ENCODE assay signal across 2 cellular contexts in the genomic region with DNA sequence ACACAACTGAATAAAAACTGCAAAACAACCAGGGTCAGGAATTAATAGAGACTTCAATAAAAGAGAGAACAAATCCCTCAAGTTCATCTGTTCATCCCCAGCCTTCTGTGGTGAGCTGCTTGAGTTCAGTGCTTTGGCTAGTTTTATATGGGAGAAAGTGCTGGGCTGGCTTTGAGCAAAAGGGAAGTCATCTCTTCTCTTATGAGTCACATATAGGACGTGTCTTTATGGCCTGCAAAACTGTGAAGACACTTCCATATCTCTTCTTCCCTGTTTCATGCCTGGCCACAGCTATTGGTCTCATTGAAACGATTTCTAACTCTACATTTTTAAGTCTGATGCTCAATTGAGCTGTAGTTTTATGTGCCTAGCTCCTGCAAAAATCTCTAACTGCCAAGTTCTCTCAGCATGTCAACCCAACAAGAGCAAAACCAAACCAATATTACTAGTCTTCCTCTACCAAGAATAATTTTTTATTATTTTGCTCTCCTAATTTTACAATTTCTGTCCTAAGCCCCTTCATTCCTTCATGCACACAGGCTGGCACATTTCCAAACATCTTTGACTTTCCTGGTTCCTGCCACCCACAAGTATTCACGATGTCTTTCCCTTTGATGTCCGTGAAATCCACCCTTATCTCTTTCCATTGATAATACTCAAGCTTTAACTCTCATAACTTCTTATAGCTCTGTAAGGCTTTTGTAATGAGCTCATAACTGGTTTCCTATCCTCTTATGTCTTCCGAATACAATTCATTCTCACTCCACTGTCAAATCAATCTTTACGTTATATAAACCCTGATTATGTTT.
A peak's percentile ranks its signal among the peaks of the same experiment; 100 is the strongest.
TF ChIP-seq lines count a peak whose summit lies in the region.

No MANE protein-coding gene starts in this region.

TF ChIP-seq in HEK293, 187 proteins besides CTCF, POLR2A, EP300 and RAD21:
- TF ChIP-seq ZNF677 (tag by site-specific recombination; IDR thresholded peaks at IDR 0.05): no peak
- TF ChIP-seq ZNF843 (tag by site-specific recombination; IDR thresholded peaks at IDR 0.05): 0 out of 2 replicates have a peak, but pooled peaks have one; percentile 37
- TF ChIP-seq SP7 (tag by site-specific recombination; IDR thresholded peaks at IDR 0.05): no peak
- TF ChIP-seq ZBTB17 (tag by site-specific recombination; IDR thresholded peaks at IDR 0.05): no peak
- peak; percentile 43; the same call in 1 of the 2 replicates for TF ChIP-seq ZXDB (tag by site-specific recombination; IDR thresholded peaks at IDR 0.05)
- no peak for TF ChIP-seq KLF1 (tag by site-specific recombination; IDR thresholded peaks at IDR 0.05)
- TF ChIP-seq ZNF37A (tag by site-specific recombination; IDR thresholded peaks at IDR 0.05): no peak
- TF ChIP-seq ZNF169 (tag by site-specific recombination; IDR thresholded peaks at IDR 0.05): no peak
- TF ChIP-seq ZNF391 (tag by site-specific recombination; IDR thresholded peaks at IDR 0.05; ENCODE audit: borderline replicate concordance, low read depth): no peak
- no peak for TF ChIP-seq ZNF596 (tag by site-specific recombination; IDR thresholded peaks at IDR 0.05)
- TF ChIP-seq, protein P1, sequence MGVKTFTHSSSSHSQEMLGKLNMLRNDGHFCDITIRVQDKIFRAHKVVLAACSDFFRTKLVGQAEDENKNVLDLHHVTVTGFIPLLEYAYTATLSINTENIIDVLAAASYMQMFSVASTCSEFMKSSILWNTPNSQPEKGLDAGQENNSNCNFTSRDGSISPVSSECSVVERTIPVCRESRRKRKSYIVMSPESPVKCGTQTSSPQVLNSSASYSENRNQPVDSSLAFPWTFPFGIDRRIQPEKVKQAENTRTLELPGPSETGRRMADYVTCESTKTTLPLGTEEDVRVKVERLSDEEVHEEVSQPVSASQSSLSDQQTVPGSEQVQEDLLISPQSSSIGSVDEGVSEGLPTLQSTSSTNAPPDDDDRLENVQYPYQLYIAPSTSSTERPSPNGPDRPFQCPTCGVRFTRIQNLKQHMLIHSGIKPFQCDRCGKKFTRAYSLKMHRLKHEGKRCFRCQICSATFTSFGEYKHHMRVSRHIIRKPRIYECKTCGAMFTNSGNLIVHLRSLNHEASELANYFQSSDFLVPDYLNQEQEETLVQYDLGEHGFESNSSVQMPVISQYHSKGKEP (tag by site-specific recombination; IDR thresholded peaks at IDR 0.05): no peak
- TF ChIP-seq TCF7L2 (IDR thresholded peaks at IDR 0.05; ENCODE audit: borderline replicate concordance, low read depth, low read length): peak; percentile 37; the same call in 1 of the 2 replicates
- TF ChIP-seq, protein P2, sequence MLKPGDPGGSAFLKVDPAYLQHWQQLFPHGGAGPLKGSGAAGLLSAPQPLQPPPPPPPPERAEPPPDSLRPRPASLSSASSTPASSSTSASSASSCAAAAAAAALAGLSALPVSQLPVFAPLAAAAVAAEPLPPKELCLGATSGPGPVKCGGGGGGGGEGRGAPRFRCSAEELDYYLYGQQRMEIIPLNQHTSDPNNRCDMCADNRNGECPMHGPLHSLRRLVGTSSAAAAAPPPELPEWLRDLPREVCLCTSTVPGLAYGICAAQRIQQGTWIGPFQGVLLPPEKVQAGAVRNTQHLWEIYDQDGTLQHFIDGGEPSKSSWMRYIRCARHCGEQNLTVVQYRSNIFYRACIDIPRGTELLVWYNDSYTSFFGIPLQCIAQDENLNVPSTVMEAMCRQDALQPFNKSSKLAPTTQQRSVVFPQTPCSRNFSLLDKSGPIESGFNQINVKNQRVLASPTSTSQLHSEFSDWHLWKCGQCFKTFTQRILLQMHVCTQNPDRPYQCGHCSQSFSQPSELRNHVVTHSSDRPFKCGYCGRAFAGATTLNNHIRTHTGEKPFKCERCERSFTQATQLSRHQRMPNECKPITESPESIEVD (tag by site-specific recombination; IDR thresholded peaks at IDR 0.05): no peak
- TF ChIP-seq ZBTB20 (tag by site-specific recombination; IDR thresholded peaks at IDR 0.05): no peak
- no peak for TF ChIP-seq ZNF274 (IDR thresholded peaks at IDR 0.05; ENCODE audit: low read length)
- TF ChIP-seq ZNF274 (tag by site-specific recombination; IDR thresholded peaks at IDR 0.05; ENCODE audit: borderline replicate concordance): no peak
- 0 out of 2 replicates have a peak, but pooled peaks have one; percentile 43 for TF ChIP-seq OSR2 (tag by site-specific recombination; IDR thresholded peaks at IDR 0.05)
- TF ChIP-seq WT1 (tag by site-specific recombination; IDR thresholded peaks at IDR 0.05): no peak

TF ChIP-seq in K562, 482 proteins besides CTCF, POLR2A, EP300 and RAD21:
- TF ChIP-seq FOSL1 (tag; conservative IDR thresholded peaks at IDR 0.05) (peak; percentile 81), JUND (IDR thresholded peaks at IDR 0.05; ENCODE audit: borderline replicate concordance, low read depth, low read length) (peak; percentile 59; the same call in 1 of the 2 replicates), JUND (tag; IDR thresholded peaks at IDR 0.05; ENCODE audit: borderline replicate concordance, low read depth, low read length) (no peak; the same call in 2 of the 3 replicates), POLR2AphosphoS2 (IDR thresholded peaks at IDR 0.05; ENCODE audit: low read length) (no peak), ETS2 (tag; IDR thresholded peaks at IDR 0.05; ENCODE audit: borderline replicate concordance, poor library complexity, severe bottlenecking) (no peak), SPI1 (IDR thresholded peaks at IDR 0.05; ENCODE audit: borderline replicate concordance, low read depth, low read length) (peak; percentile 62; the same call in 1 of the 2 replicates), SMARCE1 (IDR thresholded peaks at IDR 0.05) (peak; percentile 36; the same call in 1 of the 2 replicates), CEBPG (CRISPR knock-in tag; IDR thresholded peaks at IDR 0.05) (no peak), CEBPG (tag; conservative IDR thresholded peaks at IDR 0.05 in 1 of 2, IDR thresholded peaks at IDR 0.05 in 1 of 2) (no peak), ZNF140 (CRISPR knock-in tag; IDR thresholded peaks at IDR 0.05) (no peak), KAT7 (CRISPR knock-in tag; IDR thresholded peaks at IDR 0.05; ENCODE audit: borderline replicate concordance) (no peak)
- TF ChIP-seq, protein P3, sequence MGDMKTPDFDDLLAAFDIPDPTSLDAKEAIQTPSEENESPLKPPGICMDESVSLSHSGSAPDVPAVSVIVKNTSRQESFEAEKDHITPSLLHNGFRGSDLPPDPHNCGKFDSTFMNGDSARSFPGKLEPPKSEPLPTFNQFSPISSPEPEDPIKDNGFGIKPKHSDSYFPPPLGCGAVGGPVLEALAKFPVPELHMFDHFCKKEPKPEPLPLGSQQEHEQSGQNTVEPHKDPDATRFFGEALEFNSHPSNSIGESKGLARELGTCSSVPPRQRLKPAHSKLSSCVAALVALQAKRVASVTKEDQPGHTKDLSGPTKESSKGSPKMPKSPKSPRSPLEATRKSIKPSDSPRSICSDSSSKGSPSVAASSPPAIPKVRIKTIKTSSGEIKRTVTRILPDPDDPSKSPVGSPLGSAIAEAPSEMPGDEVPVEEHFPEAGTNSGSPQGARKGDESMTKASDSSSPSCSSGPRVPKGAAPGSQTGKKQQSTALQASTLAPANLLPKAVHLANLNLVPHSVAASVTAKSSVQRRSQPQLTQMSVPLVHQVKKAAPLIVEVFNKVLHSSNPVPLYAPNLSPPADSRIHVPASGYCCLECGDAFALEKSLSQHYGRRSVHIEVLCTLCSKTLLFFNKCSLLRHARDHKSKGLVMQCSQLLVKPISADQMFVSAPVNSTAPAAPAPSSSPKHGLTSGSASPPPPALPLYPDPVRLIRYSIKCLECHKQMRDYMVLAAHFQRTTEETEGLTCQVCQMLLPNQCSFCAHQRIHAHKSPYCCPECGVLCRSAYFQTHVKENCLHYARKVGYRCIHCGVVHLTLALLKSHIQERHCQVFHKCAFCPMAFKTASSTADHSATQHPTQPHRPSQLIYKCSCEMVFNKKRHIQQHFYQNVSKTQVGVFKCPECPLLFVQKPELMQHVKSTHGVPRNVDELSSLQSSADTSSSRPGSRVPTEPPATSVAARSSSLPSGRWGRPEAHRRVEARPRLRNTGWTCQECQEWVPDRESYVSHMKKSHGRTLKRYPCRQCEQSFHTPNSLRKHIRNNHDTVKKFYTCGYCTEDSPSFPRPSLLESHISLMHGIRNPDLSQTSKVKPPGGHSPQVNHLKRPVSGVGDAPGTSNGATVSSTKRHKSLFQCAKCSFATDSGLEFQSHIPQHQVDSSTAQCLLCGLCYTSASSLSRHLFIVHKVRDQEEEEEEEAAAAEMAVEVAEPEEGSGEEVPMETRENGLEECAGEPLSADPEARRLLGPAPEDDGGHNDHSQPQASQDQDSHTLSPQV (IDR thresholded peaks at IDR 0.05): no peak
- TF ChIP-seq, protein P4, sequence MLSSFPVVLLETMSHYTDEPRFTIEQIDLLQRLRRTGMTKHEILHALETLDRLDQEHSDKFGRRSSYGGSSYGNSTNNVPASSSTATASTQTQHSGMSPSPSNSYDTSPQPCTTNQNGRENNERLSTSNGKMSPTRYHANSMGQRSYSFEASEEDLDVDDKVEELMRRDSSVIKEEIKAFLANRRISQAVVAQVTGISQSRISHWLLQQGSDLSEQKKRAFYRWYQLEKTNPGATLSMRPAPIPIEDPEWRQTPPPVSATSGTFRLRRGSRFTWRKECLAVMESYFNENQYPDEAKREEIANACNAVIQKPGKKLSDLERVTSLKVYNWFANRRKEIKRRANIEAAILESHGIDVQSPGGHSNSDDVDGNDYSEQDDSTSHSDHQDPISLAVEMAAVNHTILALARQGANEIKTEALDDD (IDR thresholded peaks at IDR 0.05): peak; percentile 55; the same call in 1 of the 2 replicates
